Comparison of ENCODE assay signal across 8 cellular contexts in the genomic region with DNA sequence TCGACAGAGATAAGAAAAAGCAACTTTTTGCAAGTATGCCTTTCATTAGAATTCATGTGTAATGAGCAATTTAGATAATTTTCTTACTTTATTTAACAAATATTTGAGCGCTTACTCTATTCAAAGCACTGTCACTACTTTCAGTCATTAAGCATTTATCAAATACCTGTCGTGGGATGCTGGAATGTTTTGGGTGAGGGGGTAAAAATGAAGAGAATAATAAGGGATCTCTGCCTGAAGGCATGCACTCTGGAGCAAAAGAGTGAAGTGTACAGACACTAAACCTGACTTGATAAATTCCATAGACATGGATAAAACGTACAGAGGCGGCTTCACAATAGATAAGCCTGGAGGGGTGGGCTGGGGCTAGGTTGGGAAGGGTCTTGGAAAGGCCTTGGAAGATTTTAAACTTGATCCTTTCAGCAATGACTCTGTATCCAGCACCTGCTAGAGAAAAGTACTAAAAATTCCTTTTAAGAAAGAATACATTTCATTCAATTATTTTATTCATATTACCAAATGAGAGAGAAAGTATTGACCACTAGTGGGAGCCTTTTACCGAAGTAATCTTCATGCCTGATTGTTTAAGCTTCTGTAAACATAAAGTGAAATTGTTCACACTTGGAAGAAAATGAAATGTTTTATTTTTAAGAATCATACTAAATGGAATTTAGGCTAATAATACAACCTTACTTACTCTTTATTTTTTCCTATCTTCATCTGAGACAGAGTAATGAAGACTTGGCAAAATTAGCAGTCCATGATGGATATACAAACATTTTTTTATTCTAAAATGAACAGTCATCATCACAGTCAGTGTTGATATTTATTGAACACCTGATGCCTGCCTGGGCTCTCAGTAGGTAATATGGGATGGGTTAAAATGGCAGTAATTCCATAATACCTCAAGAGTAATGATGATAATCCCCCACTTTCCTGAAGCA.
DNase-seq lines count a peak whose midpoint lies in the region; ATAC-seq and TF ChIP-seq lines count a peak whose summit lies in the region.

No MANE protein-coding gene starts in this region.

- no peak overlapping the region for H3K4me3 ChIP-seq in foreskin fibroblast (ENCODE audit: low read depth in 1 of 2, low read length in 2 of 2)
- H3K4me3 ChIP-seq in tibial artery, result no peak overlapping the region

- in situ Hi-C loops in KBM-7 (cut with MboI; ENCODE audit: low pct_unique_long_range_greater_than_20kb, low sequenced_read_pairs) (no loop called here), SK-MEL-5 (cut with HindIII; ENCODE audit: low pct_unique_long_range_greater_than_20kb, low sequenced_read_pairs) (no loop called here)

- DNase-seq in DMS 273 treated with DMSO at 0.1 percent for 48 hours (lab: John Stamatoyannopoulos, UW) (peak; percentile 5), KBM-7 (peak; percentile 38), SK-MEL-5 (ENCODE audit: low read depth, low spot score) (peak; percentile 50), foreskin fibroblast (peak in 1 of 2 donors; percentile 49), tibial artery (no peak)

- TF ChIP-seq CTCF in foreskin fibroblast (IDR thresholded peaks at IDR 0.05; ENCODE audit: low read depth, low read length) (peak; percentile 44), tibial artery (IDR thresholded peaks at IDR 0.05) (peak; percentile 47 to 51)

- no peak overlapping the region for H3K27ac ChIP-seq in tibial artery

- peaks cover 0 to 7% (median 2%) of the 10 kb centered on the region in 4 donors for H3K4me1 ChIP-seq in tibial artery

- ATAC-seq in GM18858 (IDR thresholded peaks at IDR 0.05; ENCODE audit: unreplicated experiment) (no peak), HG03469 (IDR thresholded peaks at IDR 0.05; ENCODE audit: unreplicated experiment) (no peak), GM19455 (IDR thresholded peaks at IDR 0.05; ENCODE audit: unreplicated experiment) (no peak)

- no peaks in the 10 kb centered on the region for H3K27me3 ChIP-seq in tibial artery

- peaks cover 3 to 39% (median 6%) of the 10 kb centered on the region in 3 donors for H3K36me3 ChIP-seq in tibial artery

- intact Hi-C loops in tibial artery (cut with DNase I; ENCODE audit: low total_unique reads), result loop anchor here (10.0 kb wide), 2 partner anchors 116 to 776 kb away; partner anchors contain the start of gene MSL2

- H3K9me3 ChIP-seq in tibial artery, result no peaks in the 10 kb centered on the region

Comparison
In these comparisons a context has a peak if more than half of its experiments do, and no peak if none do; other contexts are left out.
1. DNase-seq: peak in DMS 273 treated with DMSO at 0.1 percent for 48 hours (single experiment), KBM-7 (single experiment) and SK-MEL-5 (single experiment); none in tibial artery (0 of 2).